Comparison of ENCODE assay signal across 29 cellular contexts in the genomic region with DNA sequence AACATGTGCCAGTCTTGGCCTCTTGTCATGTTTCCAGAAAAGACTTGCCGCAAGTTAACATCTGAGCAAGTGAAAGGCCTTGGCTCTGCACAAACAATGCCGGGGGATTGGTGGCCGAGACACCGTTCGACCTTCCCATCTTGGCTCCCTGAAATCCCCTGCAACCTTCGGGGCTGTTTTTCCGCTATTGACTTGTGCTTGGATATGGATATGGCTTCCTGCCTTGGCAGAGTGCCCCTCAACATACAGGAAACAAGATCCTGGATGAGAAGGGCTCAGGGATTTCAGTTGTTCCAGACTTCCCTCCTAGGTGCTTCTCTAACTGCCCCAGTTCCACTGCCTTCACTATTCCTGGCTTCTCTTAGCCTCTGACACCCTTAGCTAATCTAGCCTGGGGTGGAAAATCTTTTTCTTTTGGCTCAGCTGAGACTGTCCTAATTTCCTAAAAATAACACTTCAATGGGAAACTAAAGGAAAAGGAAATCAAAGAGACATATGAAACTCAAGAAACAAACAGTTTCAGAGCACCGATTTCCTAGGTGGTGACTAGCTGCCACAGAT. TPM values are rescaled to one million over a fixed set of nuclear protein-coding genes. Genes with fewer than 3 reads are reported as not detected.
"Had no signal": no experiment of that assay in that cellular context is flagged by ENCODE, and none has a peak within 500 bp of the region (broad histone marks: within the 10 kb centered on the region; RNA-seq: fewer than 3 reads in every experiment).

No MANE protein-coding gene starts in this region.

- H3K27ac ChIP-seq: breast epithelium, colonic mucosa, neutrophil, ovary, prostate gland, right lobe of liver, vagina had no signal

- H3K36me3 ChIP-seq: breast epithelium, colonic mucosa, neutrophil, ovary, prostate gland, right lobe of liver, vagina had no signal

- H3K27ac Mint-ChIP-seq: activated B cell treated with CpG ODN at 0.5 μM for 24 hours; activated CD4-positive, alpha-beta T cell treated with anti-CD3 and anti-CD28 coated beads for 36 hours; activated naive CD8-positive, alpha-beta T cell treated with anti-CD3 and anti-CD28 coated beads for 36 hours; mesothelial cell of epicardium; natural killer cell; stimulated activated memory B cell treated with anti-CD40 and anti-IgM and Interleukin-4, amounts not matched to agents 10 μg/mL and 1 μg/mL and 100 μg/mL, for 72 hours; T-helper 1 cell treated with Interleukin-12 subunit alpha and Interleukin-12 subunit beta and Interleukin-4 antibody, amounts not matched to agents 30 μg/mL and 1 μg/mL, for 36 hours; type B pancreatic cell had no signal

- FAIRE-seq: astrocyte, kidney, small intestine had no signal

- H3K9me3 Mint-ChIP-seq: activated B cell treated with CpG ODN at 0.5 μM for 24 hours; activated naive CD8-positive, alpha-beta T cell treated with anti-CD3 and anti-CD28 coated beads for 36 hours; mesothelial cell of epicardium; natural killer cell; stimulated activated memory B cell treated with anti-CD40 and anti-IgM and Interleukin-4, amounts not matched to agents 10 μg/mL and 1 μg/mL and 100 μg/mL, for 72 hours; T-helper 1 cell treated with Interleukin-12 subunit alpha and Interleukin-12 subunit beta and Interleukin-4 antibody, amounts not matched to agents 30 μg/mL and 1 μg/mL, for 36 hours; type B pancreatic cell had no signal

- H3K27me3 ChIP-seq: breast epithelium, colonic mucosa, neutrophil, ovary, right lobe of liver, vagina had no signal

- H3K4me1 Mint-ChIP-seq: activated B cell treated with CpG ODN at 0.5 μM for 24 hours; activated CD4-positive, alpha-beta T cell treated with anti-CD3 and anti-CD28 coated beads for 36 hours; activated naive CD8-positive, alpha-beta T cell treated with anti-CD3 and anti-CD28 coated beads for 36 hours; mesothelial cell of epicardium; natural killer cell; stimulated activated memory B cell treated with anti-CD40 and anti-IgM and Interleukin-4, amounts not matched to agents 10 μg/mL and 1 μg/mL and 100 μg/mL, for 72 hours had no signal

- H3K4me1 ChIP-seq: breast epithelium, colonic mucosa, prostate gland had no signal

- H3K9me3 ChIP-seq: breast epithelium, colonic mucosa, neutrophil, ovary, prostate gland, right lobe of liver, vagina had no signal

- H3K36me3 Mint-ChIP-seq: activated naive CD8-positive, alpha-beta T cell treated with anti-CD3 and anti-CD28 coated beads for 36 hours; mesothelial cell of epicardium; natural killer cell; stimulated activated memory B cell treated with anti-CD40 and anti-IgM and Interleukin-4, amounts not matched to agents 10 μg/mL and 1 μg/mL and 100 μg/mL, for 72 hours; type B pancreatic cell had no signal

- H3K4me3 ChIP-seq: breast epithelium, colonic mucosa, ovary, prostate gland, right lobe of liver, vagina had no signal

- H3K27me3 Mint-ChIP-seq: activated B cell treated with CpG ODN at 0.5 μM for 24 hours; activated CD4-positive, alpha-beta T cell treated with anti-CD3 and anti-CD28 coated beads for 36 hours; activated naive CD8-positive, alpha-beta T cell treated with anti-CD3 and anti-CD28 coated beads for 36 hours; stimulated activated memory B cell treated with anti-CD40 and anti-IgM and Interleukin-4, amounts not matched to agents 10 μg/mL and 1 μg/mL and 100 μg/mL, for 72 hours; type B pancreatic cell had no signal

- DNase-seq: activated B cell treated with CpG ODN at 0.5 μM for 24 hours; activated CD4-positive, alpha-beta T cell treated with anti-CD3 and anti-CD28 coated beads for 36 hours; activated CD4-positive, alpha-beta T cell treated with anti-CD3 and anti-CD28 coated beads, Interleukin-2, amount 50 U/mL, for 48 hours; activated CD8-positive, alpha-beta memory T cell treated with anti-CD3 and anti-CD28 coated beads, Interleukin-2, amount 50 U/mL, for 48 hours; activated naive CD4-positive, alpha-beta T cell treated with Interleukin-2 at 50 U/mL for 16 hours; activated naive CD8-positive, alpha-beta T cell treated with anti-CD3 and anti-CD28 coated beads for 36 hours; activated T-cell treated with anti-CD3 and anti-CD28 coated beads, Interleukin-2, amount 50 U/mL, for 48 hours; colonic mucosa; kidney; mammary epithelial cell; natural killer cell; ovary; right lobe of liver; small intestine; stimulated activated CD4-positive, alpha-beta T cell treated with anti-CD3 and anti-CD28 coated beads, Interleukin-15, amount 100 ng/mL, for 24 hours; T1000 had no signal

- H3K4me3 Mint-ChIP-seq: activated B cell treated with CpG ODN at 0.5 μM for 24 hours; activated CD4-positive, alpha-beta T cell treated with anti-CD3 and anti-CD28 coated beads for 36 hours; activated naive CD8-positive, alpha-beta T cell treated with anti-CD3 and anti-CD28 coated beads for 36 hours; mesothelial cell of epicardium; natural killer cell; stimulated activated memory B cell treated with anti-CD40 and anti-IgM and Interleukin-4, amounts not matched to agents 10 μg/mL and 1 μg/mL and 100 μg/mL, for 72 hours; T-helper 1 cell treated with Interleukin-12 subunit alpha and Interleukin-12 subunit beta and Interleukin-4 antibody, amounts not matched to agents 30 μg/mL and 1 μg/mL, for 36 hours; type B pancreatic cell had no signal

- ATAC-seq: activated CD4-positive, alpha-beta T cell treated with anti-CD3 and anti-CD28 coated beads for 36 hours; left lobe of liver; natural killer cell; stimulated activated memory B cell treated with anti-CD40 and anti-IgM and Interleukin-4, amounts not matched to agents 10 μg/mL and 1 μg/mL and 100 μg/mL, for 72 hours had no signal

RNA-seq across cellular contexts. Expression of a gene that starts 33.8 kb away (rescaled TPM):
- total RNA-seq: activated B cell treated with CpG ODN at 0.5 μM for 24 hours; activated CD4-positive, alpha-beta T cell treated with anti-CD3 and anti-CD28 coated beads for 36 hours; activated CD8-positive, alpha-beta memory T cell treated with anti-CD3 and anti-CD28 coated beads for 36 hours; activated naive CD8-positive, alpha-beta T cell treated with anti-CD3 and anti-CD28 coated beads for 36 hours; breast epithelium; colonic mucosa; epithelial cell of proximal tubule; fibroblast of villous mesenchyme; mammary epithelial cell; mesothelial cell of epicardium; natural killer cell had no signal
